In the genomic region with DNA sequence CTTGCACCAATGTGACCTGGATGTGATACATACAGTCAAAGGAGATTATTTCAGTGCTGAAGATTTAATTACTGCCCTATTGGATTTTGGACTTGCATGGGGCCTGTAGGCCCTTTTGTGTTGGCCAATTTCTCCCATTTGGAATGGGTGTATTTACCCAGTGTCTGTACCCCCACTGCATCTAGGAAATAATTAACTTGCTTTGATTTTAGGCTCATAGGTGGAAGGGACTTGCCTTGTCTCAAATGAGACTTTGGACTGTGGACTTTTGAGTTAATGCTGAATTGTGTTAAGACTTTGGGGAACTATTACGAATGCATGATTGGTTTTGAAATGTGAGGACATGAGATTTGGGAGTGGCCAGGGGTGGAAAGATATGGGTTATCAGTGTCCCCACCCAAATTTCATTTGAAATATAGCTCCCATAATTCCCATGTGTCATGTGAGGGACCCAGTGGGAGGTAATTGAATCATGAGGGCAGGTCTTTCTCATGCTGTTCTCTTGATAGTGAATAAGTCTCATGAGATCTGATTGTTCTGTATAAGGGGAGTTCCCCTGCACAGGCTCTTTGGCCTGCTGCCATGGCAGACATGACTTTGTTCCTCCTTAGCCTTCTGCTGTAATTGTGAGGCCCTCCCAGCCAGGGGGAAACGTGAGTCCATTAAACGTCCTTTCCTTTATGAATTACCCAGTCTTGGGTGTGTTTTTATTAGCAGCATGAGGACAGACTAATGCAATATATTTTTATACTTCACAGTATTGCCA, we compare ENCODE assay signal across 20 cellular contexts.
"Had no signal": no experiment of that assay in that cellular context is flagged by ENCODE, and none has a peak within 500 bp of the region (broad histone marks: within the 10 kb centered on the region; RNA-seq: fewer than 3 reads in every experiment).

No MANE protein-coding gene starts in this region.

- H3K27me3 ChIP-seq: MG63 had no signal

- H3K4me3 ChIP-seq: MG63 had no signal

- ATAC-seq: activated T-helper 17 cell treated with anti-CD3 and anti-CD28 coated beads, Interleukin-2, amount 50 U/mL, for 72 hours; PC-3 had no signal

- H3K36me3 ChIP-seq: MG63 had no signal

- H3K9me3 ChIP-seq: MG63 had no signal

- DNase-seq: activated B cell treated with CpG ODN at 0.5 μM for 24 hours; activated CD4-positive, alpha-beta memory T cell treated with anti-CD3 and anti-CD28 coated beads for 36 hours; activated CD4-positive, alpha-beta T cell treated with anti-CD3 and anti-CD28 coated beads for 1 hour; activated CD4-positive, alpha-beta T cell treated with anti-CD3 and anti-CD28 coated beads, Interleukin-2, amount 10 ng/mL, durations not matched to agents 24 days and 14 days; activated naive CD4-positive, alpha-beta T cell treated with anti-CD3 and anti-CD28 coated beads, Interleukin-2, amount 10 ng/mL, durations not matched to agents 7 days and 5 days; activated naive CD8-positive, alpha-beta T cell treated with anti-CD3 and anti-CD28 coated beads for 36 hours; activated T-cell treated with anti-CD3 and anti-CD28 coated beads for 4 hours; activated T-cell treated with anti-CD3 and anti-CD28 coated beads, Interleukin-2, amount 50 U/mL, for 48 hours; MG63; MV-4-11; NCI-H1092 treated with DMSO at 0.1 percent for 48 hours; NCI-H1417 treated with DMSO at 0.1 percent for 48 hours; NCI-H1694; NCI-H2029; NCI-H2107; NCI-H510A treated with DMSO at 0.1 percent for 48 hours; NCI-H82; PC-3; SHP77 treated with DMSO at 0.1 percent for 48 hours had no signal
